ENCODE assay signal across 20 cellular contexts in genomic region chr16:24825696-24826095, GRCh38. TPM values are rescaled to one million over a fixed set of nuclear protein-coding genes. Genes with fewer than 3 reads are reported as not detected.
A peak's percentile ranks its signal among the peaks of the same experiment; 100 is the strongest.
DNase-seq lines count a peak whose midpoint lies in the region; ATAC-seq and TF ChIP-seq lines count a peak whose summit lies in the region.
"Had no signal": no experiment of that assay in that cellular context is flagged by ENCODE, and none has a peak within 500 bp of the region (broad histone marks: within the 10 kb centered on the region; RNA-seq: fewer than 3 reads in every experiment).

No MANE protein-coding gene starts in this region.

- H3K4me3 ChIP-seq in mammary epithelial cell (replicated peaks in 1 of 3; ENCODE audit: insufficient read depth in 1 of 3, low read depth in 2 of 3, low read length in 3 of 3) = no peak overlapping the region
- no peak overlapping the region for H3K4me3 ChIP-seq in SK-N-MC
- no peak overlapping the region for H3K4me3 ChIP-seq in rectal smooth muscle tissue (ENCODE audit: low read length)
- no peak overlapping the region for H3K4me3 ChIP-seq in aorta (ENCODE audit: low read length in 2 of 2)
- H3K4me3 ChIP-seq: Peyer's patch had no signal

- no peaks in the 10 kb centered on the region for H4K20me1 ChIP-seq in mammary epithelial cell (ENCODE audit: insufficient read depth, low read length)

- peak; percentile 87 for ATAC-seq in esophagus mucosa
- no peak for ATAC-seq in aorta (ENCODE audit: low FRiP score)
- ATAC-seq in GM21515 (IDR thresholded peaks at IDR 0.05; ENCODE audit: unreplicated experiment) = no peak

- no peaks in the 10 kb centered on the region for H3K27me3 Mint-ChIP-seq in MCF 10A (ENCODE audit: insufficient read depth, unreplicated experiment)
- H3K27me3 Mint-ChIP-seq: CD4-positive, CD25-positive, alpha-beta regulatory T cell had no signal

- no peaks in the 10 kb centered on the region for H3K79me2 ChIP-seq in mammary epithelial cell (ENCODE audit: insufficient read depth, low read length)

- POLR2A ChIA-PET in MCF 10A (lab: Yijun Ruan, JAX) = interaction anchor here (0.6 to 1.4 kb wide), 2 partner anchors 125 to 206 kb away, joined by 3 to 4 read pairs; no protein-coding TSS in a partner anchor

- no peak overlapping the region for H3K27ac Mint-ChIP-seq in MCF 10A (ENCODE audit: low read depth, unreplicated experiment)

- H3K4me3 Mint-ChIP-seq in MCF 10A (ENCODE audit: unreplicated experiment) = no peak overlapping the region
- H3K4me3 Mint-ChIP-seq: CD4-positive, CD25-positive, alpha-beta regulatory T cell had no signal

- dilution Hi-C loops in mammary epithelial cell (cut with HindIII; ENCODE audit: low sequenced_read_pairs) = loop anchor here (5.0 kb wide), 2 partner anchors 52 to 87 kb away; no protein-coding TSS in a partner anchor

- H3K36me3 ChIP-seq in mammary epithelial cell (ENCODE audit: insufficient read depth, low read length) (peaks cover 25% of the 10 kb centered on the region), SK-N-MC (ENCODE audit: insufficient read depth, low read length) (peaks cover 60% of the 10 kb centered on the region), rectal smooth muscle tissue (ENCODE audit: control insufficient read depth, insufficient read depth, low read length) (peaks cover 30% of the 10 kb centered on the region), aorta (ENCODE audit: control insufficient read depth in 1 of 2, insufficient read depth in 2 of 2, low read length in 1 of 2) (peaks cover 3 to 9% of the 10 kb centered on the region in 2 donors)

- no TSS peak for BruUV-seq in mammary epithelial cell (replicated peaks; lab: Mats Ljungman, UMichigan)
- no TSS peak for BruUV-seq in MCF 10A (replicated peaks; lab: Mats Ljungman, UMichigan)

- in situ Hi-C loops in mammary epithelial cell (cut with MboI; ENCODE audit: low sequenced_read_pairs in 2 of 2) = no loop called here

- peaks cover 6% of the 10 kb centered on the region for H3K4me1 ChIP-seq in mammary epithelial cell (ENCODE audit: insufficient read depth, low read length)
- H3K4me1 ChIP-seq in rectal smooth muscle tissue (ENCODE audit: control insufficient read depth, insufficient read depth, low read length) = peaks cover 3% of the 10 kb centered on the region
- no peaks in the 10 kb centered on the region for H3K4me1 ChIP-seq in aorta (ENCODE audit: control insufficient read depth in 1 of 2, insufficient read depth in 2 of 2, low read length in 2 of 2)
- H3K4me1 ChIP-seq: Peyer's patch had no signal

- CTCF ChIA-PET in mammary epithelial cell (lab: Charles Lee; ENCODE audit: low non-redundant PET) (no interaction called here), MCF 10A (lab: Yijun Ruan, JAX) (interaction anchor here (0.6 to 2.1 kb wide), 7 partner anchors 9 to 340 kb away, joined by 3 to 8 read pairs (median 3); no protein-coding TSS in a partner anchor)

- H3K27me3 ChIP-seq in mammary epithelial cell (ENCODE audit: insufficient read depth, low read length) = no peaks in the 10 kb centered on the region
- H3K27me3 ChIP-seq in rectal smooth muscle tissue (ENCODE audit: control insufficient read depth, insufficient read depth, low read length) = no peaks in the 10 kb centered on the region
- H3K27me3 ChIP-seq in aorta (ENCODE audit: control insufficient read depth in 1 of 2, insufficient read depth in 2 of 2, low read length in 1 of 2) = no peaks in the 10 kb centered on the region
- H3K27me3 ChIP-seq: Peyer's patch had no signal

- H3K9ac ChIP-seq in mammary epithelial cell (ENCODE audit: insufficient read depth, low read length) = no peak overlapping the region
- no peak overlapping the region for H3K9ac ChIP-seq in SK-N-MC (ENCODE audit: insufficient read length)
- no peak overlapping the region for H3K9ac ChIP-seq in rectal smooth muscle tissue (ENCODE audit: low read length)

- H3K9me3 ChIP-seq in mammary epithelial cell (replicated peaks; ENCODE audit: insufficient read depth, low read length) = no peaks in the 10 kb centered on the region
- H3K9me3 ChIP-seq in SK-N-MC (ENCODE audit: low read depth, low read length) = no peaks in the 10 kb centered on the region
- no peaks in the 10 kb centered on the region for H3K9me3 ChIP-seq in aorta (ENCODE audit: control insufficient read depth, low read length)
- H3K9me3 ChIP-seq: Peyer's patch had no signal

- no peaks in the 10 kb centered on the region for H3K4me1 Mint-ChIP-seq in MCF 10A (ENCODE audit: insufficient read depth, unreplicated experiment)
- H3K4me1 Mint-ChIP-seq: CD4-positive, CD25-positive, alpha-beta regulatory T cell had no signal

- peaks cover 61% of the 10 kb centered on the region for H3K36me3 Mint-ChIP-seq in MCF 10A (ENCODE audit: insufficient read depth, unreplicated experiment)

- intact Hi-C loops in mammary epithelial cell (cut with micrococcal nuclease) = no loop called here
- intact Hi-C loops in MCF 10A (cut with micrococcal nuclease) = no loop called here
- intact Hi-C loops in aorta (cut with DNase I) = no loop called here

- H3K4me2 ChIP-seq in mammary epithelial cell (ENCODE audit: insufficient read depth, low read depth, low read length) = no peak overlapping the region

- DNase-seq in mammary epithelial cell (peak; percentile 45), MCF 10A (ENCODE audit: unreplicated experiment) (no peak), SK-N-MC (ENCODE audit: low read depth, low spot score) (no peak), NCI-H524 (lab: John Stamatoyannopoulos, UW) (no peak), aorta (no peak)
- DNase-seq: ACHN; Calu3; CD4-positive, CD25-positive, alpha-beta regulatory T cell; DMS79 treated with DMSO at 0.1 percent for 48 hours; GOT3; NCI-H1048; NCI-H146; NCI-H2081 treated with DMSO at 0.1 percent for 48 hours; NCI-H446; NCI-H82; Peyer's patch; SHP77 treated with DMSO at 0.1 percent for 48 hours had no signal

- no peak overlapping the region for H2AFZ ChIP-seq in mammary epithelial cell (ENCODE audit: low read depth, low read length)

- no peaks in the 10 kb centered on the region for H3K9me3 Mint-ChIP-seq in MCF 10A (ENCODE audit: unreplicated experiment)
- H3K9me3 Mint-ChIP-seq: CD4-positive, CD25-positive, alpha-beta regulatory T cell had no signal

- 80% methylated on average over 10 of the region's 10 CpGs for WGBS in mammary epithelial cell (ENCODE audit: low coverage, missing lambda C conversion rate)
- WGBS in aorta, 2 donors = 79 to 86% methylated on average over 10 of the region's 10 CpGs

- no peak for TF ChIP-seq CTCF in mammary epithelial cell (conservative IDR thresholded peaks at IDR 0.05 in 1 of 2, IDR thresholded peaks at IDR 0.05 in 1 of 2; ENCODE audit: extremely low read depth in 1 of 2, insufficient read depth in 1 of 2, low read depth in 1 of 2, low read length in 2 of 2)
- TF ChIP-seq CTCF in MCF 10A (IDR thresholded peaks at IDR 0.05; ENCODE audit: unreplicated experiment) = no peak

- H3K27ac ChIP-seq in mammary epithelial cell (ENCODE audit: insufficient read depth, low read depth, low read length) (no peak overlapping the region), SK-N-MC (peak overlapping the region; percentile 31; the same call in 1 of the 2 replicates), rectal smooth muscle tissue (ENCODE audit: low read depth, low read length) (peak overlapping the region; percentile 11), aorta (ENCODE audit: low read depth in 1 of 2, low read length in 2 of 2) (no peak overlapping the region)
- H3K27ac ChIP-seq: Peyer's patch had no signal

RNA-seq across cellular contexts. Expression of gene SLC5A11, which starts 20.1 kb away (rescaled TPM):
- not detected for total RNA-seq in mammary epithelial cell
- 0.01 TPM for polyA plus RNA-seq in mammary epithelial cell
- polyA minus RNA-seq in mammary epithelial cell = not detected
- total RNA-seq in MCF 10A (2022) = not detected in 2 replicates
- not detected for total RNA-seq in esophagus mucosa
- not detected for total RNA-seq in aorta
- 1 to 10 TPM in 1 of 2 donors, under 1 TPM in 1; 0.08 to 1.0 TPM for polyA plus RNA-seq in aorta
- total RNA-seq: Calu3; CD4-positive, CD25-positive, alpha-beta regulatory T cell had no signal
- polyA plus RNA-seq: CD4-positive, CD25-positive, alpha-beta regulatory T cell had no signal

Comparison
In these comparisons a context has a peak if more than half of its experiments do, and no peak if none do; other contexts are left out.
1. H3K27ac ChIP-seq: peak in SK-N-MC (single experiment) and rectal smooth muscle tissue (single experiment); none in mammary epithelial cell (single experiment) and aorta (0 of 2).